24 cellular contexts compared by ENCODE assay signal in the genomic region with DNA sequence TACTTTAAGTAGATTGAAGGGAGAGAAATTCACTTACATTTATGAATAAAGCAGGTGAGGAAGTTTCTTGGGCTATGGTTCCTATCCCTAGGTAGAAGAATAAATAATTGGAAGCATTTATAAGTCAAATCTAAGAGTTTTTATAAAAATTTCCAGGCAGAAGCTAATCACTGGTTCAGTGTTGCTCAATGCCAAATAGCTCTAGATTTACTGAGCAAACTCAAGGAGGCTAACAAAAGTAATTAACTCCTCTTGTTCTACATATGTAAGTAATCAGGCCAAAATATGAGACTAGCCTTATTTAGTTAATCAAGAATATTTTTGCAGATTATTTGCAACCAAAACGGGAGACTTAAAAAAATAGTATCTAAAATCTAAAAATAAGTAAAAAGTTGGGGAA.
"Had no signal": no experiment of that assay in that cellular context is flagged by ENCODE, and none has a peak within 500 bp of the region (broad histone marks: within the 10 kb centered on the region; RNA-seq: fewer than 3 reads in every experiment).

No MANE protein-coding gene starts in this region.

- H3K9me3 Mint-ChIP-seq: activated B cell treated with CpG ODN at 0.5 μM for 24 hours; activated CD4-positive, alpha-beta memory T cell treated with anti-CD3 and anti-CD28 coated beads for 36 hours; activated CD4-positive, alpha-beta T cell treated with anti-CD3 and anti-CD28 coated beads, Interleukin-2, amount 10 ng/mL, durations not matched to agents 24 days and 14 days; activated naive CD4-positive, alpha-beta T cell treated with anti-CD3 and anti-CD28 coated beads for 36 hours; activated T-cell treated with anti-CD3 and anti-CD28 coated beads, Interleukin-2, amount 50 U/mL, for 4 hours had no signal

- H3K27ac ChIP-seq: ascending aorta, body of pancreas, Peyer's patch, RWPE1, SJCRH30 had no signal

- ATAC-seq: activated T-cell treated with anti-CD3 and anti-CD28 coated beads, Interleukin-2, amount 50 U/mL, for 4 hours; body of pancreas had no signal

- H3K4me1 Mint-ChIP-seq: activated B cell treated with CpG ODN at 0.5 μM for 24 hours; activated CD4-positive, alpha-beta T cell treated with anti-CD3 and anti-CD28 coated beads, Interleukin-2, amount 10 ng/mL, durations not matched to agents 24 days and 14 days had no signal

- DNase-seq: activated B cell treated with CpG ODN at 0.5 μM for 24 hours; activated CD4-positive, alpha-beta memory T cell treated with anti-CD3 and anti-CD28 coated beads for 36 hours; activated CD4-positive, alpha-beta T cell treated with anti-CD3 and anti-CD28 coated beads for 1 hour; activated CD4-positive, alpha-beta T cell treated with anti-CD3 and anti-CD28 coated beads, Interleukin-2, amount 10 ng/mL, durations not matched to agents 24 days and 14 days; activated CD8-positive, alpha-beta memory T cell treated with anti-CD3 and anti-CD28 coated beads for 24 hours; activated gamma-delta T cell; activated naive CD4-positive, alpha-beta T cell treated with anti-CD3 and anti-CD28 coated beads for 36 hours; activated T-cell treated with anti-CD3 and anti-CD28 coated beads, Interleukin-2, amount 50 U/mL, for 4 hours; body of pancreas; cerebellar nuclear complex; MG63; MV-4-11; NCI-H1092 treated with DMSO at 0.1 percent for 48 hours; NCI-H1436; NCI-H1694 treated with DMSO at 0.1 percent for 48 hours; NCI-H2029 treated with DMSO at 0.1 percent for 48 hours; NCI-H510A treated with DMSO at 0.1 percent for 48 hours; Peyer's patch; Right ventricle myocardium superior; SJCRH30; SK-N-SH had no signal

- H3K4me3 Mint-ChIP-seq: activated B cell treated with CpG ODN at 0.5 μM for 24 hours; activated CD4-positive, alpha-beta memory T cell treated with anti-CD3 and anti-CD28 coated beads for 36 hours; activated CD4-positive, alpha-beta T cell treated with anti-CD3 and anti-CD28 coated beads, Interleukin-2, amount 10 ng/mL, durations not matched to agents 24 days and 14 days; activated naive CD4-positive, alpha-beta T cell treated with anti-CD3 and anti-CD28 coated beads for 36 hours; activated naive CD8-positive, alpha-beta T cell; activated T-cell treated with anti-CD3 and anti-CD28 coated beads, Interleukin-2, amount 50 U/mL, for 4 hours had no signal

- H3K27ac Mint-ChIP-seq: activated B cell treated with CpG ODN at 0.5 μM for 24 hours; activated CD4-positive, alpha-beta memory T cell treated with anti-CD3 and anti-CD28 coated beads for 36 hours; activated CD4-positive, alpha-beta T cell treated with anti-CD3 and anti-CD28 coated beads, Interleukin-2, amount 10 ng/mL, durations not matched to agents 24 days and 14 days; activated naive CD4-positive, alpha-beta T cell treated with anti-CD3 and anti-CD28 coated beads for 36 hours; activated naive CD8-positive, alpha-beta T cell had no signal

- H3K27me3 Mint-ChIP-seq: activated B cell treated with CpG ODN at 0.5 μM for 24 hours; activated CD4-positive, alpha-beta memory T cell treated with anti-CD3 and anti-CD28 coated beads for 36 hours; activated CD4-positive, alpha-beta T cell treated with anti-CD3 and anti-CD28 coated beads, Interleukin-2, amount 10 ng/mL, durations not matched to agents 24 days and 14 days had no signal

- H3K36me3 Mint-ChIP-seq: activated CD4-positive, alpha-beta memory T cell treated with anti-CD3 and anti-CD28 coated beads for 36 hours; activated naive CD8-positive, alpha-beta T cell had no signal
